In genomic region chr3:192281207-192281880, GRCh38 we compare ENCODE assay signal across 24 cellular contexts.
DNase-seq lines count a peak whose midpoint lies in the region; ATAC-seq and TF ChIP-seq lines count a peak whose summit lies in the region.
"Had no signal": no experiment of that assay in that cellular context is flagged by ENCODE, and none has a peak within 500 bp of the region (broad histone marks: within the 10 kb centered on the region; RNA-seq: fewer than 3 reads in every experiment).

No MANE protein-coding gene starts in this region.

- H3F3A ChIP-seq in GM23338 (replicated peaks; ENCODE audit: low read depth) (no peaks in the 10 kb centered on the region), neural progenitor cell (ENCODE audit: low read depth) (no peaks in the 10 kb centered on the region), GM23248 (ENCODE audit: insufficient read depth) (no peaks in the 10 kb centered on the region)

- H3K9ac ChIP-seq in neural progenitor cell, result no peak overlapping the region
- no peak overlapping the region for H3K9ac ChIP-seq in GM23248

- 8 to 18% methylated on average over 6 of the region's 6 CpGs for WGBS in GM23248 (ENCODE audit: low coverage in 1 of 2, low lambda C conversion rate in 2 of 2, missing lambda C conversion rate in 2 of 2), 2 experiments

- H3K4me2 ChIP-seq in GM23338, result no peak overlapping the region
- H3K4me2 ChIP-seq in neural progenitor cell, result no peak overlapping the region
- no peak overlapping the region for H3K4me2 ChIP-seq in GM23248 (ENCODE audit: unreplicated experiment)
- H3K4me2 ChIP-seq: A549 had no signal

- H3K4me1 Mint-ChIP-seq in GM23338 (peaks cover 18% of the 10 kb centered on the region), neural progenitor cell (peaks cover 25% of the 10 kb centered on the region)
- H3K4me1 Mint-ChIP-seq: CD4-positive, alpha-beta memory T cell; T-helper 17 cell had no signal

- in situ Hi-C loops in GM23248 (cut with MboI), result no loop called here

- H3K9me3 ChIP-seq in left ventricle myocardium inferior (replicated peaks), result no peaks in the 10 kb centered on the region
- no peaks in the 10 kb centered on the region for H3K9me3 ChIP-seq in neural progenitor cell (ENCODE audit: low read depth)
- H3K9me3 ChIP-seq in GM23248 (ENCODE audit: low read depth), result no peaks in the 10 kb centered on the region
- H3K9me3 ChIP-seq: A549, HAP-1, MG63, SJCRH30 had no signal

- peak overlapping the region; percentile 58 for H3K27ac Mint-ChIP-seq in GM23338
- H3K27ac Mint-ChIP-seq in neural progenitor cell, result peak overlapping the region; percentile 62
- H3K27ac Mint-ChIP-seq: CD4-positive, alpha-beta memory T cell; T-helper 17 cell had no signal

- no peak for DNase-seq in Right ventricle myocardium inferior (ENCODE audit: missing footprints)
- DNase-seq in left ventricle myocardium inferior, result no peak
- no peak for DNase-seq in GM23338 (ENCODE audit: low spot score)
- DNase-seq in NCI-H82 treated with DMSO at 0.1 percent for 48 hours (lab: John Stamatoyannopoulos, UW; ENCODE audit: unreplicated experiment), result peak; percentile 100
- peak; percentile 34 for DNase-seq in neural progenitor cell (ENCODE audit: low spot score)
- DNase-seq in nucleus accumbens (lab: John Stamatoyannopoulos, UW), result no peak
- DNase-seq in GM23248, result no peak
- no peak for DNase-seq in stimulated activated naive CD8-positive, alpha-beta T cell treated with anti-CD3 and anti-CD28 coated beads, Interleukin-15, Interleukin-2, amounts not matched to agents 100 U/mL and 50 U/mL, for 24 hours
- DNase-seq: C1 segment of cervical spinal cord; CD4-positive, alpha-beta memory T cell; COR-L47; DMS153; GOT3; IMR-90; KG1; MG63; NCI-H1105 treated with DMSO at 0.1 percent for 48 hours; NCI-H146; NCI-H1930; NCI-H446; T-helper 17 cell had no signal

- H4K20me1 ChIP-seq in GM23338 (replicated peaks; ENCODE audit: insufficient read depth) (no peaks in the 10 kb centered on the region), neural progenitor cell (ENCODE audit: low read depth) (no peaks in the 10 kb centered on the region), GM23248 (ENCODE audit: insufficient read depth) (no peaks in the 10 kb centered on the region)

- H3K27me3 ChIP-seq in left ventricle myocardium inferior (ENCODE audit: low read depth) (no peaks in the 10 kb centered on the region), GM23338 (ENCODE audit: insufficient read depth) (no peaks in the 10 kb centered on the region), neural progenitor cell (no peaks in the 10 kb centered on the region), GM23248 (replicated peaks; ENCODE audit: insufficient read depth) (no peaks in the 10 kb centered on the region)
- H3K27me3 ChIP-seq: MG63, SJCRH30 had no signal

- H2AFZ ChIP-seq in GM23338, result no peak overlapping the region
- no peak overlapping the region for H2AFZ ChIP-seq in neural progenitor cell (replicated peaks)
- no peak overlapping the region for H2AFZ ChIP-seq in GM23248

- intact Hi-C loops in Right ventricle myocardium inferior (cut with DNase I) (no loop called here), left ventricle myocardium inferior (cut with micrococcal nuclease) (no loop called here)

- TF ChIP-seq CTCF in left ventricle myocardium inferior (IDR thresholded peaks at IDR 0.05; ENCODE audit: borderline replicate concordance), result no peak
- no peak for TF ChIP-seq CTCF in GM23338 (conservative IDR thresholded peaks at IDR 0.05; ENCODE audit: low read depth in 2 of 2)
- no peak for TF ChIP-seq CTCF in neural progenitor cell (IDR thresholded peaks at IDR 0.05)

- no peaks in the 10 kb centered on the region; the same call in 2 of the 3 replicates for H3K9me3 Mint-ChIP-seq in GM23338
- H3K9me3 Mint-ChIP-seq in neural progenitor cell, result no peaks in the 10 kb centered on the region

- H3K27ac ChIP-seq in left ventricle myocardium inferior (replicated peaks) (no peak overlapping the region), GM23338 (ENCODE audit: low read depth) (no peak overlapping the region), neural progenitor cell (no peak overlapping the region), GM23248 (no peak overlapping the region)
- H3K27ac ChIP-seq: A549, SJCRH30 had no signal

- no peaks in the 10 kb centered on the region for H3K36me3 ChIP-seq in left ventricle myocardium inferior
- H3K36me3 ChIP-seq in GM23338 (ENCODE audit: insufficient read depth), result no peaks in the 10 kb centered on the region
- no peaks in the 10 kb centered on the region for H3K36me3 ChIP-seq in neural progenitor cell
- no peaks in the 10 kb centered on the region for H3K36me3 ChIP-seq in GM23248 (ENCODE audit: low read depth)
- H3K36me3 ChIP-seq: HAP-1, MG63, SJCRH30 had no signal

- H3K4me1 ChIP-seq in left ventricle myocardium inferior (peaks cover 35% of the 10 kb centered on the region), GM23338 (ENCODE audit: insufficient read depth) (no peaks in the 10 kb centered on the region), neural progenitor cell (no peaks in the 10 kb centered on the region), GM23248 (ENCODE audit: insufficient read depth) (no peaks in the 10 kb centered on the region)
- H3K4me1 ChIP-seq: A549, HAP-1, SJCRH30 had no signal

- no peaks in the 10 kb centered on the region for H3K36me3 Mint-ChIP-seq in GM23338 (ENCODE audit: low read depth)
- H3K36me3 Mint-ChIP-seq in neural progenitor cell, result no peaks in the 10 kb centered on the region
- H3K36me3 Mint-ChIP-seq: CD4-positive, alpha-beta memory T cell had no signal

- H3K27me3 Mint-ChIP-seq in GM23338 (ENCODE audit: insufficient read depth, low read depth, poor library complexity) (no peaks in the 10 kb centered on the region), neural progenitor cell (ENCODE audit: insufficient read depth, low read depth) (no peaks in the 10 kb centered on the region)
- H3K27me3 Mint-ChIP-seq: CD4-positive, alpha-beta memory T cell; T-helper 17 cell had no signal

- ATAC-seq in Right ventricle myocardium inferior (peak; percentile 37), GM23338 (no peak)
- ATAC-seq in stimulated activated naive CD8-positive, alpha-beta T cell treated with anti-CD3 and anti-CD28 coated beads, Interleukin-15, Interleukin-2, amounts not matched to agents 100 U/mL and 50 U/mL, for 24 hours, result no peak
- ATAC-seq: A549, T-helper 17 cell had no signal

- H3K4me3 Mint-ChIP-seq in GM23338, result no peak overlapping the region
- H3K4me3 Mint-ChIP-seq in neural progenitor cell, result no peak overlapping the region
- H3K4me3 Mint-ChIP-seq: CD4-positive, alpha-beta memory T cell; T-helper 17 cell had no signal

- no peaks in the 10 kb centered on the region for H3K79me2 ChIP-seq in GM23338 (replicated peaks; ENCODE audit: insufficient read depth)
- H3K79me2 ChIP-seq in neural progenitor cell (ENCODE audit: low read depth), result no peaks in the 10 kb centered on the region
- H3K79me2 ChIP-seq in GM23248 (ENCODE audit: insufficient read depth), result no peaks in the 10 kb centered on the region

- H3K9me2 ChIP-seq in GM23338 (ENCODE audit: insufficient read depth) (peaks cover 4% of the 10 kb centered on the region; the same call in 1 of the 2 replicates), GM23248 (ENCODE audit: insufficient read depth) (no peaks in the 10 kb centered on the region)

- H3K4me3 ChIP-seq in left ventricle myocardium inferior (no peak overlapping the region), GM23338 (no peak overlapping the region), neural progenitor cell (no peak overlapping the region), GM23248 (no peak overlapping the region)
- H3K4me3 ChIP-seq: A549, HAP-1, MG63, SJCRH30 had no signal

TF ChIP-seq in GM23338, 12 proteins besides CTCF, POLR2A, EP300 and RAD21 (continues in another document):
- TF ChIP-seq NANOG (IDR thresholded peaks at IDR 0.05; ENCODE audit: borderline replicate concordance) (no peak), POLR2AphosphoS5 (IDR thresholded peaks at IDR 0.05; ENCODE audit: low read depth) (no peak)

Comparison
In these comparisons a context has a peak if more than half of its experiments do, and no peak if none do; other contexts are left out.
1. DNase-seq: peak in NCI-H82 treated with DMSO at 0.1 percent for 48 hours (single experiment) and neural progenitor cell (single experiment); none in Right ventricle myocardium inferior (single experiment), left ventricle myocardium inferior (single experiment), GM23338 (single experiment), nucleus accumbens (0 of 56), GM23248 (single experiment) and stimulated activated naive CD8-positive, alpha-beta T cell treated with anti-CD3 and anti-CD28 coated beads, Interleukin-15, Interleukin-2, amounts not matched to agents 100 U/mL and 50 U/mL, for 24 hours (single experiment).